ENCODE assay signal across 18 cellular contexts in the genomic region with DNA sequence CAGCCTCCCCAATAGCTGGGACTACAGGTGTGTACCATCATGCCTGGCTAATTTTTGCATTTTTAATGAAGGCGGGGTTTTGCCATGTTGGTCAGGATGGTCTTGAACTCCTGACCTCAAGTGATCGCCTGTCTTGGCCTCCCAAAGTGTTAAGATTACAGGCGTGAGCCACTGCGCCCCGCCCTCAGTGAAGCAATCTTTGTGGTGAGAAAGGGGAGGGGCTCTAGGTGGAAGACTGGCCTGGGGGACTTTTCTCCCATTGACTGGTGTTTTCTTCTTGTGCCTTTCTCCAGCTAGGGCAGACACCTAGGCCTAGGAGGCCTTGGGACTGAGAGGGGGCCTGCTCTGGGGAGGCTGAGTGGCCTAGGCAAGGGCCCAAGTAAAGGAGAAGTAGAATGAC.
DNase-seq lines count a peak whose midpoint lies in the region; ATAC-seq and TF ChIP-seq lines count a peak whose summit lies in the region.
"Had no signal": no experiment of that assay in that cellular context is flagged by ENCODE, and none has a peak within 500 bp of the region (broad histone marks: within the 10 kb centered on the region; RNA-seq: fewer than 3 reads in every experiment).

No MANE protein-coding gene starts in this region.

- H3K4me1 ChIP-seq in HEK293 (ENCODE audit: control insufficient read depth, insufficient read depth, low read length), result no peaks in the 10 kb centered on the region

- peak; percentile 28 for DNase-seq in A172 (ENCODE audit: low spot score)
- peak; percentile 31 for DNase-seq in RWPE1 (ENCODE audit: low spot score)
- peak; percentile 14 for DNase-seq in fibroblast of mammary gland (ENCODE audit: low read depth)
- no peak for DNase-seq in endothelial cell (ENCODE audit: low spot score)
- DNase-seq in NCI-H2107 (lab: John Stamatoyannopoulos, UW), result no peak
- DNase-seq in DMS79 treated with DMSO at 0.1 percent for 48 hours (lab: John Stamatoyannopoulos, UW), result no peak
- DNase-seq: ACHN; activated CD4-positive, CD25-positive, alpha-beta regulatory T cell treated with anti-CD3 and anti-CD28 coated beads, Interleukin-2, amount 50 U/mL, for 72 hours; activated CD8-positive, alpha-beta memory T cell treated with anti-CD3 and anti-CD28 coated beads, Interleukin-2, amount 50 U/mL, for 48 hours; activated gamma-delta T cell treated with Interleukin-2 at 50 U/mL for 16 hours; GF-D8; NCI-H2081 treated with DMSO at 0.1 percent for 48 hours; RPMI8226; stomach had no signal

- CTCF ChIA-PET in HEK293 (lab: Yijun Ruan, JAX), result no interaction called here
- CTCF ChIA-PET in RWPE1 (lab: Yijun Ruan, JAX), result interaction anchor here (0.6 to 0.7 kb wide), 3 partner anchors 12 to 310 kb away, joined by 3 to 4 read pairs (median 3); no protein-coding TSS in a partner anchor

- H3K9me3 Mint-ChIP-seq in endothelial cell (ENCODE audit: unreplicated experiment), result no peaks in the 10 kb centered on the region
- H3K9me3 Mint-ChIP-seq: nephron had no signal

- H3K4me3 Mint-ChIP-seq in endothelial cell (ENCODE audit: unreplicated experiment), result no peak overlapping the region
- H3K4me3 Mint-ChIP-seq: nephron had no signal

- TF ChIP-seq CTCF in HEK293 (tag by site-specific recombination; IDR thresholded peaks at IDR 0.05) (no peak), RWPE1 (conservative IDR thresholded peaks at IDR 0.05; ENCODE audit: low read depth) (no peak), fibroblast of mammary gland (conservative IDR thresholded peaks at IDR 0.05; ENCODE audit: control insufficient read depth, insufficient read depth, low read depth, low read length) (no peak), endothelial cell (IDR thresholded peaks at IDR 0.05; ENCODE audit: unreplicated experiment) (no peak)

- H3K27ac ChIP-seq in HEK293 (ENCODE audit: extremely low read depth, low read depth, low read length), result no peak overlapping the region
- peak overlapping the region; percentile 39; the same call in 1 of the 2 replicates for H3K27ac ChIP-seq in RWPE1
- H3K27ac ChIP-seq: stomach had no signal

- no peaks in the 10 kb centered on the region for H3K9me3 ChIP-seq in HEK293 (ENCODE audit: control insufficient read depth, insufficient read depth, low read depth, low read length)
- H3K9me3 ChIP-seq: stomach had no signal

- POLR2A ChIA-PET in HEK293 (lab: Yijun Ruan, JAX), result no interaction called here
- POLR2A ChIA-PET in RWPE1 (lab: Yijun Ruan, JAX; ENCODE audit: low non-redundant PET), result no interaction called here

- no peak overlapping the region for H3K4me3 ChIP-seq in HEK293 (ENCODE audit: low read depth, low read length)
- H3K4me3 ChIP-seq in fibroblast of mammary gland (ENCODE audit: control insufficient read depth, low read depth, low read length), result no peak overlapping the region
- H3K4me3 ChIP-seq: lung, stomach had no signal

- H3K27ac Mint-ChIP-seq in endothelial cell (ENCODE audit: unreplicated experiment), result no peak overlapping the region
- H3K27ac Mint-ChIP-seq: nephron had no signal

- ATAC-seq in HG03354 (IDR thresholded peaks at IDR 0.05; ENCODE audit: poor library complexity, severe bottlenecking, unreplicated experiment), result no peak

- H3K36me3 Mint-ChIP-seq in endothelial cell (ENCODE audit: low read depth, unreplicated experiment), result peaks cover 29% of the 10 kb centered on the region

- H3K36me3 ChIP-seq in HEK293 (ENCODE audit: control insufficient read depth in 2 of 2, insufficient read depth in 1 of 2, low read length in 2 of 2), result peaks cover 0 to 18% of the 10 kb centered on the region in 2 experiments; a peak in 1 of 3 replicates

- peaks cover 3% of the 10 kb centered on the region for H3K4me1 Mint-ChIP-seq in endothelial cell (ENCODE audit: unreplicated experiment)
- H3K4me1 Mint-ChIP-seq: nephron had no signal

- peaks cover 2% of the 10 kb centered on the region for H3K27me3 Mint-ChIP-seq in endothelial cell (ENCODE audit: unreplicated experiment)

TF ChIP-seq in HEK293, 187 proteins besides CTCF, POLR2A, EP300 and RAD21:
- TF ChIP-seq, protein P1, sequence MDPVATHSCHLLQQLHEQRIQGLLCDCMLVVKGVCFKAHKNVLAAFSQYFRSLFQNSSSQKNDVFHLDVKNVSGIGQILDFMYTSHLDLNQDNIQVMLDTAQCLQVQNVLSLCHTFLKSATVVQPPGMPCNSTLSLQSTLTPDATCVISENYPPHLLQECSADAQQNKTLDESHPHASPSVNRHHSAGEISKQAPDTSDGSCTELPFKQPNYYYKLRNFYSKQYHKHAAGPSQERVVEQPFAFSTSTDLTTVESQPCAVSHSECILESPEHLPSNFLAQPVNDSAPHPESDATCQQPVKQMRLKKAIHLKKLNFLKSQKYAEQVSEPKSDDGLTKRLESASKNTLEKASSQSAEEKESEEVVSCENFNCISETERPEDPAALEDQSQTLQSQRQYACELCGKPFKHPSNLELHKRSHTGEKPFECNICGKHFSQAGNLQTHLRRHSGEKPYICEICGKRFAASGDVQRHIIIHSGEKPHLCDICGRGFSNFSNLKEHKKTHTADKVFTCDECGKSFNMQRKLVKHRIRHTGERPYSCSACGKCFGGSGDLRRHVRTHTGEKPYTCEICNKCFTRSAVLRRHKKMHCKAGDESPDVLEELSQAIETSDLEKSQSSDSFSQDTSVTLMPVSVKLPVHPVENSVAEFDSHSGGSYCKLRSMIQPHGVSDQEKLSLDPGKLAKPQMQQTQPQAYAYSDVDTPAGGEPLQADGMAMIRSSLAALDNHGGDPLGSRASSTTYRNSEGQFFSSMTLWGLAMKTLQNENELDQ (tag by site-specific recombination; IDR thresholded peaks at IDR 0.05; ENCODE audit: low read depth), result no peak
- TF ChIP-seq ZNF433 (tag by site-specific recombination; IDR thresholded peaks at IDR 0.05; ENCODE audit: low read depth) (no peak), KLF1 (tag by site-specific recombination; IDR thresholded peaks at IDR 0.05) (peak; percentile 49; the same call in 1 of the 2 replicates), ZNF133 (tag by site-specific recombination; IDR thresholded peaks at IDR 0.05) (no peak)

Comparison
In these comparisons a context has a peak if more than half of its experiments do, and no peak if none do; other contexts are left out.
1. DNase-seq: peak in A172 (single experiment), RWPE1 (single experiment) and fibroblast of mammary gland (single experiment); none in endothelial cell (single experiment), NCI-H2107 (single experiment) and DMS79 treated with DMSO at 0.1 percent for 48 hours (single experiment).